In genomic region chr19:10601999-10602329, GRCh38 we compare ENCODE assay signal across 9 cellular contexts. TPM values are rescaled to one million over a fixed set of nuclear protein-coding genes. Genes with fewer than 3 reads are reported as not detected.
DNase-seq lines count a peak whose midpoint lies in the region; ATAC-seq and TF ChIP-seq lines count a peak whose summit lies in the region.
"Had no signal": no experiment of that assay in that cellular context is flagged by ENCODE, and none has a peak within 500 bp of the region (broad histone marks: within the 10 kb centered on the region; RNA-seq: fewer than 3 reads in every experiment).

No MANE protein-coding gene starts in this region.

- no peak overlapping the region for H3K27ac ChIP-seq in uterus

- POLR2A ChIA-PET in activated CD4-positive, alpha-beta T cell treated with anti-CD3 and anti-CD28 coated beads for 36 hours (lab: Charles Lee) = interaction anchor here (0.5 to 1.2 kb wide), 4 partner anchors 13 to 234 kb away, joined by 3 to 9 read pairs (median 4); partner anchors contain the start of genes CDC37 and TMED1
- POLR2A ChIA-PET in T-cell (lab: Charles Lee) = no interaction called here

- no peaks in the 10 kb centered on the region for H3K27me3 ChIP-seq in uterus

- ATAC-seq in activated CD4-positive, alpha-beta T cell treated with anti-CD3 and anti-CD28 coated beads for 36 hours = no peak
- ATAC-seq in T-cell (replicated peaks in 1 of 4) = no peak
- no peak for ATAC-seq in stimulated activated memory B cell treated with anti-CD40 and anti-IgM and Interleukin-4, amounts not matched to agents 10 μg/mL and 1 μg/mL and 100 μg/mL, for 72 hours
- no peak for ATAC-seq in HG03521 (IDR thresholded peaks at IDR 0.05; ENCODE audit: unreplicated experiment)

- H3K4me1 Mint-ChIP-seq in activated CD4-positive, alpha-beta T cell treated with anti-CD3 and anti-CD28 coated beads for 36 hours = peaks cover 22% of the 10 kb centered on the region
- H3K4me1 Mint-ChIP-seq in T-cell = peaks cover 24 to 34% (median 28%) of the 10 kb centered on the region in 3 donors
- H3K4me1 Mint-ChIP-seq in stimulated activated memory B cell treated with anti-CD40 and anti-IgM and Interleukin-4, amounts not matched to agents 10 μg/mL and 1 μg/mL and 100 μg/mL, for 72 hours = peaks cover 35% of the 10 kb centered on the region

- H3K4me3 ChIP-seq in foreskin fibroblast (ENCODE audit: low read depth in 1 of 2, low read length in 2 of 2) (peak overlapping the region; percentile 5 to 7), uterus (peak overlapping the region in 1 of 2 donors; percentile 91)

- no peaks in the 10 kb centered on the region for H3K9me3 Mint-ChIP-seq in activated CD4-positive, alpha-beta T cell treated with anti-CD3 and anti-CD28 coated beads for 36 hours (ENCODE audit: low read depth)
- H3K9me3 Mint-ChIP-seq in T-cell = no peaks in the 10 kb centered on the region
- no peaks in the 10 kb centered on the region for H3K9me3 Mint-ChIP-seq in stimulated activated memory B cell treated with anti-CD40 and anti-IgM and Interleukin-4, amounts not matched to agents 10 μg/mL and 1 μg/mL and 100 μg/mL, for 72 hours

- no peak for DNase-seq in activated CD4-positive, alpha-beta T cell treated with anti-CD3 and anti-CD28 coated beads for 36 hours
- DNase-seq in activated CD4-positive, alpha-beta T cell treated with anti-CD3 and anti-CD28 coated beads for 4 hours = no peak
- no peak for DNase-seq in T-cell
- no peak for DNase-seq in foreskin fibroblast
- no peak for DNase-seq in COLO668 (lab: John Stamatoyannopoulos, UW; ENCODE audit: unreplicated experiment)
- DNase-seq in uterus = no peak

- no peaks in the 10 kb centered on the region for H3K9me3 ChIP-seq in uterus

- peak overlapping the region; percentile 72 for H3K27ac Mint-ChIP-seq in activated CD4-positive, alpha-beta T cell treated with anti-CD3 and anti-CD28 coated beads for 36 hours
- peak overlapping the region; percentile 84 to 85 for H3K27ac Mint-ChIP-seq in T-cell
- peak overlapping the region; percentile 96 for H3K27ac Mint-ChIP-seq in stimulated activated memory B cell treated with anti-CD40 and anti-IgM and Interleukin-4, amounts not matched to agents 10 μg/mL and 1 μg/mL and 100 μg/mL, for 72 hours

- no peaks in the 10 kb centered on the region for H3K36me3 ChIP-seq in uterus

- no peak for TF ChIP-seq POLR2A in uterus (IDR thresholded peaks at IDR 0.05)

- TF ChIP-seq CTCF in foreskin fibroblast (IDR thresholded peaks at IDR 0.05; ENCODE audit: low read depth, low read length) (no peak), uterus (IDR thresholded peaks at IDR 0.05) (no peak)

- peaks cover 0 to 5% of the 10 kb centered on the region in 2 donors for H3K4me1 ChIP-seq in uterus

- CTCF ChIA-PET in activated CD4-positive, alpha-beta T cell treated with anti-CD3 and anti-CD28 coated beads for 36 hours (lab: Charles Lee) = interaction anchor here (0.7 to 5.1 kb wide), 4 partner anchors 10 to 255 kb away, joined by 3 to 36 read pairs (median 5); no protein-coding TSS in a partner anchor
- CTCF ChIA-PET in T-cell (lab: Charles Lee) = interaction anchor here (0.5 to 1.2 kb wide), 8 partner anchors 21 to 126 kb away, joined by 3 to 10 read pairs (median 4); partner anchors contain the start of gene DNM2 (in 1 of the 2)

- H3K4me3 Mint-ChIP-seq in activated CD4-positive, alpha-beta T cell treated with anti-CD3 and anti-CD28 coated beads for 36 hours = peak overlapping the region; percentile 67
- H3K4me3 Mint-ChIP-seq in T-cell = peak overlapping the region; percentile 76 to 97 (median 77)
- peak overlapping the region; percentile 81 for H3K4me3 Mint-ChIP-seq in stimulated activated memory B cell treated with anti-CD40 and anti-IgM and Interleukin-4, amounts not matched to agents 10 μg/mL and 1 μg/mL and 100 μg/mL, for 72 hours

- intact Hi-C loops in activated CD4-positive, alpha-beta T cell treated with anti-CD3 and anti-CD28 coated beads for 36 hours (cut with DNase I, micrococcal nuclease) = loop anchor here (1.0 to 5.0 kb wide), 13 partner anchors 21 to 269 kb away; partner anchors contain the start of genes ILF3 (in 2 of the 2), ATG4D (in 1 of the 2), CARM1 (in 1 of the 2) and CDC37 (in 1 of the 2)
- intact Hi-C loops in uterus (cut with DNase I; ENCODE audit: low total_unique reads) = no loop called here

- no peaks in the 10 kb centered on the region for H3K27me3 Mint-ChIP-seq in activated CD4-positive, alpha-beta T cell treated with anti-CD3 and anti-CD28 coated beads for 36 hours
- no peaks in the 10 kb centered on the region for H3K27me3 Mint-ChIP-seq in T-cell
- no peaks in the 10 kb centered on the region for H3K27me3 Mint-ChIP-seq in stimulated activated memory B cell treated with anti-CD40 and anti-IgM and Interleukin-4, amounts not matched to agents 10 μg/mL and 1 μg/mL and 100 μg/mL, for 72 hours

- peaks cover 6% of the 10 kb centered on the region for H3K36me3 Mint-ChIP-seq in activated CD4-positive, alpha-beta T cell treated with anti-CD3 and anti-CD28 coated beads for 36 hours (ENCODE audit: low read depth)
- H3K36me3 Mint-ChIP-seq in T-cell = peaks cover 7% of the 10 kb centered on the region
- peaks cover 10% of the 10 kb centered on the region for H3K36me3 Mint-ChIP-seq in stimulated activated memory B cell treated with anti-CD40 and anti-IgM and Interleukin-4, amounts not matched to agents 10 μg/mL and 1 μg/mL and 100 μg/mL, for 72 hours

RNA-seq across cellular contexts. Expression of gene AP1M2, which starts 14.9 kb away (rescaled TPM):
- total RNA-seq in activated CD4-positive, alpha-beta T cell treated with anti-CD3 and anti-CD28 coated beads for 36 hours = not detected
- total RNA-seq in T-cell = 1 to 10 TPM in 2 of 5 donors, under 1 TPM in 1, not detected in 2; 0.30 to 1.6 (median 1.1) TPM
- total RNA-seq in uterus = 10 to 100 TPM in 2 of 4 donors, not detected in 2; 14.9 to 16.7 TPM
- total RNA-seq: aorta had no signal

RNA-seq across cellular contexts. Expression of gene SLC44A2, which starts 23.4 kb away (rescaled TPM):
- total RNA-seq in activated CD4-positive, alpha-beta T cell treated with anti-CD3 and anti-CD28 coated beads for 36 hours = 100 to 1,000 TPM in 1 of 2 experiments, 10 to 100 TPM in 1; 80.3 to 105 TPM
- 100 to 1,000 TPM; 204 to 228 (median 218) TPM for total RNA-seq in T-cell
- total RNA-seq in uterus = 100 to 1,000 TPM in 1 of 4 donors, 10 to 100 TPM in 3; 38.5 to 107 (median 65.8) TPM

RNA-seq across cellular contexts. Expression of gene CDKN2D, which starts 33.2 kb away (rescaled TPM):
- 10 to 100 TPM; 39.2 to 50.3 TPM for total RNA-seq in activated CD4-positive, alpha-beta T cell treated with anti-CD3 and anti-CD28 coated beads for 36 hours
- total RNA-seq in T-cell (10 to 100 TPM; 24.0 to 51.5 (median 32.5) TPM), uterus (10 to 100 TPM in 1 of 4 donors, 1 to 10 TPM in 3; 7.7 to 14.6 (median 7.8) TPM)

RNA-seq across cellular contexts. Expression of gene KRI1, which starts 36.2 kb away (rescaled TPM):
- total RNA-seq in activated CD4-positive, alpha-beta T cell treated with anti-CD3 and anti-CD28 coated beads for 36 hours = 10 to 100 TPM; 62.5 to 67.1 TPM
- total RNA-seq in T-cell (10 to 100 TPM; 50.9 to 94.8 (median 79.1) TPM), uterus (100 to 1,000 TPM in 1 of 4 donors, 10 to 100 TPM in 2, 1 to 10 TPM in 1; 9.0 to 152 (median 27.6) TPM)

RNA-seq across cellular contexts. Expression of gene ILF3, which starts 52.2 kb away (rescaled TPM):
- 100 to 1,000 TPM; 433 to 570 TPM for total RNA-seq in activated CD4-positive, alpha-beta T cell treated with anti-CD3 and anti-CD28 coated beads for 36 hours
- total RNA-seq in T-cell = 100 to 1,000 TPM; 331 to 490 (median 370) TPM
- total RNA-seq in uterus = 100 to 1,000 TPM in 2 of 4 donors, 10 to 100 TPM in 2; 57.1 to 282 (median 138) TPM
